Comparison of ENCODE assay signal across 4 cellular contexts in genomic region chr5:115820846-115821245, GRCh38. TPM values are rescaled to one million over a fixed set of nuclear protein-coding genes. Genes with fewer than 3 reads are reported as not detected.
"Had no signal": no experiment of that assay in that cellular context is flagged by ENCODE, and none has a peak within 500 bp of the region (broad histone marks: within the 10 kb centered on the region; RNA-seq: fewer than 3 reads in every experiment).

No MANE protein-coding gene starts in this region.

- DNase-seq: GDM1, GF-D8 had no signal

- ATAC-seq: GM12878 had no signal

- H3K4me3 ChIP-seq: GM12878 had no signal

RNA-seq across cellular contexts. Expression of gene CDO1, which starts 4.4 kb away (rescaled TPM):
- total RNA-seq: G401, GM12878 had no signal
